ENCODE assay signal across 20 cellular contexts in the genomic region with DNA sequence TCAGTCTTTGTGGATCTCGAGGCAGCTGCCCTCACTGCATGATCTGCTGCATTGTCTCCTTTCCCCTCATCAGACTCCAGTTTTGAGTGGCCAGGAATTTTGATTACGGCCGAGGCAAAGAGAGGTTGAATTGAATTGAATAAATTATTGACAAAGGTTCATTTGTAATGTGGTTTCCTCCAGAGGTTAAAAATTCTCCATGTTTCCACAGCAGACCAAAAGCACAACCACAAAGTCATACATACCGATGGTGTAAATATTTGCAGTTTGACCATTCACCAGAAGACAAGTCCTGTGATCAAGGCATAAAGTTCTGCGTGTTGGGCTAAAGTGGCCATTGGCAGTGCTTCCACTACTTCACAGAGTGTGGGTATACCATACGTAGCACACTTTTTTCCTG.
DNase-seq lines count a peak whose midpoint lies in the region; FAIRE-seq and TF ChIP-seq lines count a peak whose summit lies in the region.
"Had no signal": no experiment of that assay in that cellular context is flagged by ENCODE, and none has a peak within 500 bp of the region (broad histone marks: within the 10 kb centered on the region; RNA-seq: fewer than 3 reads in every experiment).

No MANE protein-coding gene starts in this region.

- TF ChIP-seq CTCF in epithelial cell of proximal tubule (conservative IDR thresholded peaks at IDR 0.05; ENCODE audit: low read depth, low read length) = no peak

- FAIRE-seq in GM12891 (lab: Jason Lieb, UNC) = no peak
- FAIRE-seq: A549, D721Med, G401.6, GM12892, GM19239 had no signal

- H3K4me3 Mint-ChIP-seq in activated naive CD4-positive, alpha-beta T cell treated with anti-CD3 and anti-CD28 coated beads for 36 hours = no peak overlapping the region
- H3K4me3 Mint-ChIP-seq: B cell; CD4-positive, alpha-beta T cell; CD8-positive, alpha-beta T cell had no signal

- CTCF ChIA-PET in activated naive CD4-positive, alpha-beta T cell treated with anti-CD3 and anti-CD28 coated beads for 36 hours (lab: Charles Lee) = no interaction called here

- no peak for TF ChIP-seq POLR2A in GM12891 (IDR thresholded peaks at IDR 0.05; ENCODE audit: low read depth, low read length)

- H3K27ac Mint-ChIP-seq in activated naive CD4-positive, alpha-beta T cell treated with anti-CD3 and anti-CD28 coated beads for 36 hours = no peak overlapping the region
- H3K27ac Mint-ChIP-seq: B cell; CD4-positive, alpha-beta T cell; CD8-positive, alpha-beta T cell had no signal

- H3K4me1 Mint-ChIP-seq in activated naive CD4-positive, alpha-beta T cell treated with anti-CD3 and anti-CD28 coated beads for 36 hours (ENCODE audit: low read depth) = no peaks in the 10 kb centered on the region
- H3K4me1 Mint-ChIP-seq: B cell had no signal

- no peaks in the 10 kb centered on the region for H3K9me3 Mint-ChIP-seq in activated naive CD4-positive, alpha-beta T cell treated with anti-CD3 and anti-CD28 coated beads for 36 hours
- H3K9me3 Mint-ChIP-seq: CD4-positive, alpha-beta T cell; CD8-positive, alpha-beta T cell had no signal

- no peak overlapping the region for H3K4me3 ChIP-seq in epithelial cell of proximal tubule (ENCODE audit: low read depth, low read length)
- H3K4me3 ChIP-seq: A549; BLaER1 treated with 17β-estradiol and CSF1 and Interleukin-3, amounts not matched to agents 10 nM and 100 nM had no signal

- no peaks in the 10 kb centered on the region for H3K27me3 Mint-ChIP-seq in activated naive CD4-positive, alpha-beta T cell treated with anti-CD3 and anti-CD28 coated beads for 36 hours (ENCODE audit: low read depth)
- H3K27me3 Mint-ChIP-seq: B cell; CD4-positive, alpha-beta T cell had no signal

- intact Hi-C loops in activated naive CD4-positive, alpha-beta T cell treated with anti-CD3 and anti-CD28 coated beads for 36 hours (cut with micrococcal nuclease) = no loop called here

- DNase-seq in SW480 (ENCODE audit: low spot score) (peak; percentile 40), epithelial cell of proximal tubule (ENCODE audit: low read depth) (peak; percentile 46), kidney tubule cell (ENCODE audit: low spot score) (peak; percentile 53), NCI-H345 treated with DMSO at 0.1 percent for 48 hours (lab: John Stamatoyannopoulos, UW; ENCODE audit: unreplicated experiment) (no peak), GM12891 (ENCODE audit: insufficient read length, low spot score) (no peak)
- DNase-seq in activated naive CD4-positive, alpha-beta T cell treated with anti-CD3 and anti-CD28 coated beads for 36 hours = no peak
- DNase-seq: AML-193; Caco-2; Calu3; CD4-positive, alpha-beta T cell; CD8-positive, alpha-beta T cell; DMS79 treated with DMSO at 0.1 percent for 48 hours; GF-D8 had no signal

- H3K36me3 Mint-ChIP-seq in activated naive CD4-positive, alpha-beta T cell treated with anti-CD3 and anti-CD28 coated beads for 36 hours (ENCODE audit: low read depth) = no peaks in the 10 kb centered on the region
- H3K36me3 Mint-ChIP-seq: CD8-positive, alpha-beta T cell had no signal

TF ChIP-seq in GM12891, 5 proteins besides CTCF, POLR2A, EP300 and RAD21:
- no peak for TF ChIP-seq POU2F2 (IDR thresholded peaks at IDR 0.05; ENCODE audit: low read depth, low read length)

Comparison
In these comparisons a context has a peak if more than half of its experiments do, and no peak if none do; other contexts are left out.
1. DNase-seq: peak in SW480 (single experiment), epithelial cell of proximal tubule (single experiment) and kidney tubule cell (single experiment); none in NCI-H345 treated with DMSO at 0.1 percent for 48 hours (single experiment), GM12891 (single experiment) and activated naive CD4-positive, alpha-beta T cell treated with anti-CD3 and anti-CD28 coated beads for 36 hours (single experiment).